21 cellular contexts compared by ENCODE assay signal in the genomic region with DNA sequence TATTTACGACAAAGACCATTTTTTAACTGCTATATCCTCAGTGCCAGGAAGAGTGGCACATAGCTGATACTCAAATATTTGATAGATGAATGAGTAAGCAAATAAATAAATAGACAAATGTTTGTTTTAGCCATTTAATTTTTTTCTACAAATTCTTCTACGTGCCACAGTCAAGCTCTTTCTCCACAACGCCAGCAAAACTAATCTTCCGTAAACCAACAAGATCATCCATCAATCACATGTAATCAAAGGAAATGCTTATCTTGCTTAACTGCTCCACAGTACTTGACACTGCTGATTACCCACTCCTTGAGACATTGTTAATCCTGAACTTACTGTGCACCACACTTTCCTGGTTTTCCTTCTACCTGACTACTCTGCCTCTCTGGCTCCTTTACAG.
A peak's percentile ranks its signal among the peaks of the same experiment; 100 is the strongest.
DNase-seq lines count a peak whose midpoint lies in the region; ATAC-seq, FAIRE-seq and TF ChIP-seq lines count a peak whose summit lies in the region.
"Had no signal": no experiment of that assay in that cellular context is flagged by ENCODE, and none has a peak within 500 bp of the region (broad histone marks: within the 10 kb centered on the region; RNA-seq: fewer than 3 reads in every experiment).

No MANE protein-coding gene starts in this region.

- TF ChIP-seq EP300 in gastroesophageal sphincter (IDR thresholded peaks at IDR 0.05) = no peak

- no peaks in the 10 kb centered on the region for H3K4me1 ChIP-seq in H9 (ENCODE audit: insufficient read depth, low read length)
- H3K4me1 ChIP-seq in endothelial cell of umbilical vein (ENCODE audit: control insufficient read depth, extremely low read depth, insufficient read depth, low read length) = no peaks in the 10 kb centered on the region
- no peaks in the 10 kb centered on the region for H3K4me1 ChIP-seq in gastroesophageal sphincter
- no peaks in the 10 kb centered on the region for H3K4me1 ChIP-seq in MM.1S (ENCODE audit: low read length)
- no peaks in the 10 kb centered on the region for H3K4me1 ChIP-seq in pancreas
- H3K4me1 ChIP-seq: BLaER1 treated with 17β-estradiol and CSF1 and Interleukin-3, amounts not matched to agents 10 nM and 100 nM had no signal

- no TSS peak for BruUV-seq in endothelial cell of umbilical vein (replicated peaks; lab: Mats Ljungman, UMichigan)

- H3K9me3 Mint-ChIP-seq in H9 = no peaks in the 10 kb centered on the region; a peak in 1 of 5 replicates

- TF ChIP-seq CTCF in H9 (conservative IDR thresholded peaks at IDR 0.05) = no peak
- no peak for TF ChIP-seq CTCF in endothelial cell of umbilical vein (IDR thresholded peaks at IDR 0.05; ENCODE audit: extremely low read depth in 1 of 2, insufficient read depth in 1 of 2, low read depth in 1 of 2, low read length in 2 of 2)
- no peak for TF ChIP-seq CTCF in gastroesophageal sphincter (IDR thresholded peaks at IDR 0.05)
- TF ChIP-seq CTCF in MM.1S (IDR thresholded peaks at IDR 0.05; ENCODE audit: low read length) = no peak
- TF ChIP-seq CTCF in pancreas (IDR thresholded peaks at IDR 0.05) = no peak

- no peaks in the 10 kb centered on the region for H3F3A ChIP-seq in MM.1S (ENCODE audit: insufficient read depth, low read length)

- H3K9ac ChIP-seq in H9 (ENCODE audit: extremely low read depth, insufficient read length, low read length) (no peak overlapping the region), endothelial cell of umbilical vein (replicated peaks; ENCODE audit: extremely low read depth, insufficient read depth, low read length) (no peak overlapping the region), MM.1S (ENCODE audit: low read length) (no peak overlapping the region)
- H3K9ac ChIP-seq: BLaER1 treated with 17β-estradiol and CSF1 and Interleukin-3, amounts not matched to agents 10 nM and 100 nM had no signal

- H4K20me1 ChIP-seq in H9 (ENCODE audit: control insufficient read depth, insufficient read depth, insufficient read length) = no peaks in the 10 kb centered on the region
- H4K20me1 ChIP-seq in endothelial cell of umbilical vein (replicated peaks; ENCODE audit: control insufficient read depth, extremely low read depth, insufficient read depth, low read length) = no peaks in the 10 kb centered on the region
- H4K20me1 ChIP-seq in MM.1S (ENCODE audit: insufficient read depth, low read length) = no peaks in the 10 kb centered on the region
- H4K20me1 ChIP-seq: BLaER1 treated with 17β-estradiol and CSF1 and Interleukin-3, amounts not matched to agents 10 nM and 100 nM had no signal

- H3K14ac ChIP-seq in H9 (ENCODE audit: insufficient read depth, low read length) = no peak overlapping the region

- H3K36me3 ChIP-seq in endothelial cell of umbilical vein (ENCODE audit: control insufficient read depth in 2 of 2, extremely low read depth in 1 of 2, insufficient read depth in 2 of 2, low read length in 2 of 2) (no peaks in the 10 kb centered on the region), gastroesophageal sphincter (no peaks in the 10 kb centered on the region), MM.1S (replicated peaks; ENCODE audit: insufficient read depth, low read length) (no peaks in the 10 kb centered on the region), pancreas (no peaks in the 10 kb centered on the region)
- H3K36me3 ChIP-seq: BLaER1 treated with 17β-estradiol and CSF1 and Interleukin-3, amounts not matched to agents 10 nM and 100 nM; SJCRH30 had no signal

- no peak overlapping the region for H4K91ac ChIP-seq in H9 (ENCODE audit: insufficient read length, low read depth, low read length)

- H3K18ac ChIP-seq in H9 (ENCODE audit: insufficient read length, low read depth, low read length) = no peak overlapping the region

- H3K56ac ChIP-seq in H9 (ENCODE audit: insufficient read length, low read depth, low read length) = no peak overlapping the region

- H2BK5ac ChIP-seq in H9 (ENCODE audit: insufficient read length, low read length) = no peak overlapping the region

- dilution Hi-C loops in endothelial cell of umbilical vein (cut with MboI; ENCODE audit: extremely low pct_ligation_motif_present, low sequenced_read_pairs) = no loop called here

- WGBS in H9 (ENCODE audit: extremely low coverage, insufficient read length, low lambda C conversion rate) = no CpG with 5 or more reads among the region's 4 CpGs
- WGBS in gastroesophageal sphincter (ENCODE audit: low coverage in 1 of 2), 2 donors = 65 to 82% methylated on average over 4 of the region's 4 CpGs
- 22 to 24% methylated on average over 4 of the region's 4 CpGs for WGBS in pancreas, 2 donors

- no peaks in the 10 kb centered on the region for H3K79me2 ChIP-seq in H9 (ENCODE audit: insufficient read depth, low read length)
- no peaks in the 10 kb centered on the region for H3K79me2 ChIP-seq in endothelial cell of umbilical vein (ENCODE audit: control insufficient read depth, insufficient read depth, low read length)
- H3K79me2 ChIP-seq in MM.1S (ENCODE audit: low read length) = no peaks in the 10 kb centered on the region

- no peak overlapping the region for H2BK20ac ChIP-seq in H9 (ENCODE audit: low read depth, low read length, poor library complexity, severe bottlenecking)

- no peaks in the 10 kb centered on the region for H3K79me1 ChIP-seq in H9 (ENCODE audit: insufficient read depth, low read depth, low read length, poor library complexity, severe bottlenecking)

- H3K4me3 ChIP-seq in endothelial cell of umbilical vein (replicated peaks in 1 of 3; ENCODE audit: insufficient read depth in 1 of 3, low read depth in 1 of 3, low read length in 3 of 3) (no peak overlapping the region), gastroesophageal sphincter (no peak overlapping the region), MM.1S (ENCODE audit: low read length) (no peak overlapping the region), pancreas (no peak overlapping the region)
- H3K4me3 ChIP-seq: BLaER1 treated with 17β-estradiol and CSF1 and Interleukin-3, amounts not matched to agents 10 nM and 100 nM; SJCRH30 had no signal

- TF ChIP-seq POLR2A in endothelial cell of umbilical vein (IDR thresholded peaks at IDR 0.05; ENCODE audit: low read depth, low read length) (no peak), gastroesophageal sphincter (IDR thresholded peaks at IDR 0.05) (no peak)

- intact Hi-C loops in endothelial cell of umbilical vein (cut with micrococcal nuclease) = no loop called here
- intact Hi-C loops in pancreas (cut with DNase I) = no loop called here

- POLR2A ChIA-PET in endothelial cell of umbilical vein (lab: Charles Lee) = no interaction called here

- H3K9me2 ChIP-seq in MM.1S (replicated peaks; ENCODE audit: insufficient read depth, low read length) = no peaks in the 10 kb centered on the region

- no peak overlapping the region for H3K4ac ChIP-seq in H9 (ENCODE audit: low read depth, low read length)

- DNase-seq in A172 (ENCODE audit: low spot score) (peak; percentile 27), H9 (no peak), NCI-H82 treated with DMSO at 0.1 percent for 48 hours (lab: John Stamatoyannopoulos, UW; ENCODE audit: unreplicated experiment) (peak; percentile 75), endothelial cell of umbilical vein (ENCODE audit: low read depth, low spot score) (peak; percentile 36), MM.1S (no peak), pancreas (no peak)
- DNase-seq: CD8-positive, alpha-beta memory T cell; DMS 273 treated with DMSO at 0.1 percent for 48 hours; EL; KG1; NCI-H1436; NCI-H2029 treated with DMSO at 0.1 percent for 48 hours; NCI-H526 treated with DMSO at 0.1 percent for 48 hours; OCI-M1; SJCRH30 had no signal

- no peak overlapping the region for H2AK5ac ChIP-seq in H9 (ENCODE audit: insufficient read length, low read length)

- CTCF ChIA-PET in endothelial cell of umbilical vein (lab: Charles Lee) = interaction anchor here (1.0 to 1.1 kb wide), 4 partner anchors 9 to 321 kb away, joined by 3 read pairs; no protein-coding TSS in a partner anchor

- H2BK15ac ChIP-seq in H9 (ENCODE audit: low read depth, low read length) = no peak overlapping the region

- H2BK120ac ChIP-seq in H9 (ENCODE audit: low read depth, low read length, poor library complexity, severe bottlenecking) = no peak overlapping the region

- ATAC-seq in gastroesophageal sphincter (no peak), pancreas (no peak), GM19035 (IDR thresholded peaks at IDR 0.05; ENCODE audit: unreplicated experiment) (no peak)

- no peaks in the 10 kb centered on the region for H3K23me2 ChIP-seq in H9 (ENCODE audit: insufficient read length, low read depth, low read length, poor library complexity, severe bottlenecking)

- H3K27ac ChIP-seq in H9 (ENCODE audit: insufficient read length, low read depth, low read length) (no peak overlapping the region), endothelial cell of umbilical vein (ENCODE audit: insufficient read depth, low read depth, low read length) (no peak overlapping the region), gastroesophageal sphincter (no peak overlapping the region), MM.1S (ENCODE audit: low read length) (no peak overlapping the region), pancreas (no peak overlapping the region)
- H3K27ac ChIP-seq: BLaER1 treated with 17β-estradiol and CSF1 and Interleukin-3, amounts not matched to agents 10 nM and 100 nM; RWPE1; SJCRH30 had no signal

- H3K27me3 ChIP-seq in H9 (ENCODE audit: insufficient read depth, low read length) (no peaks in the 10 kb centered on the region), endothelial cell of umbilical vein (ENCODE audit: control insufficient read depth in 2 of 2, insufficient read depth in 2 of 2, low read length in 2 of 2) (no peaks in the 10 kb centered on the region), gastroesophageal sphincter (no peaks in the 10 kb centered on the region), MM.1S (replicated peaks; ENCODE audit: insufficient read depth, low read length) (no peaks in the 10 kb centered on the region), pancreas (no peaks in the 10 kb centered on the region)
- H3K27me3 ChIP-seq: BLaER1 treated with 17β-estradiol and CSF1 and Interleukin-3, amounts not matched to agents 10 nM and 100 nM; SJCRH30 had no signal

- H3K4me2 ChIP-seq in H9 (ENCODE audit: insufficient read depth, insufficient read length, low read length) (no peak overlapping the region), endothelial cell of umbilical vein (ENCODE audit: insufficient read depth, low read length) (peak overlapping the region; percentile 33), MM.1S (ENCODE audit: low read depth, low read length) (no peak overlapping the region)
- H3K4me2 ChIP-seq: BLaER1 treated with 17β-estradiol and CSF1 and Interleukin-3, amounts not matched to agents 10 nM and 100 nM had no signal

- H2AFZ ChIP-seq in H9 (ENCODE audit: low read length) (no peak overlapping the region), endothelial cell of umbilical vein (ENCODE audit: low read depth, low read length) (peak overlapping the region; percentile 33), MM.1S (ENCODE audit: low read length) (no peak overlapping the region)

- H3T11ph ChIP-seq in H9 (ENCODE audit: low read length) = no peak overlapping the region

- H3K36me3 Mint-ChIP-seq in H9 (ENCODE audit: insufficient read depth in 1 of 3, low read depth in 3 of 3) = no peaks in the 10 kb centered on the region
- H3K36me3 Mint-ChIP-seq: CD8-positive, alpha-beta memory T cell had no signal

- no peak overlapping the region for H3K4me3 Mint-ChIP-seq in H9
- H3K4me3 Mint-ChIP-seq: CD8-positive, alpha-beta memory T cell had no signal

- H4K5ac ChIP-seq in H9 (ENCODE audit: insufficient read length, low read depth, low read length) = no peak overlapping the region

- H3K27me3 Mint-ChIP-seq in H9 (ENCODE audit: low read depth) = no peaks in the 10 kb centered on the region
- H3K27me3 Mint-ChIP-seq: CD8-positive, alpha-beta memory T cell had no signal

- peaks cover 3% of the 10 kb centered on the region in 2 experiments; a peak in 3 of 4 replicates for H3K4me1 Mint-ChIP-seq in H9
- H3K4me1 Mint-ChIP-seq: CD8-positive, alpha-beta memory T cell had no signal

- no peak overlapping the region for H3K23ac ChIP-seq in H9 (ENCODE audit: insufficient read length, low read depth, low read length)

- H2BK12ac ChIP-seq in H9 (ENCODE audit: insufficient read length, low read depth, low read length) = no peak overlapping the region

- no peak overlapping the region for H4K8ac ChIP-seq in H9 (replicated peaks; ENCODE audit: insufficient read length, low read depth, low read length)

- H3K9me3 ChIP-seq in H9 (ENCODE audit: control insufficient read depth, low read depth, low read length) (no peaks in the 10 kb centered on the region), endothelial cell of umbilical vein (replicated peaks; ENCODE audit: control insufficient read depth, insufficient read depth, low read length) (no peaks in the 10 kb centered on the region), gastroesophageal sphincter (no peaks in the 10 kb centered on the region), MM.1S (replicated peaks; ENCODE audit: insufficient read depth, low read length) (no peaks in the 10 kb centered on the region), pancreas (no peaks in the 10 kb centered on the region)
- H3K9me3 ChIP-seq: BLaER1 treated with 17β-estradiol and CSF1 and Interleukin-3, amounts not matched to agents 10 nM and 100 nM; SJCRH30 had no signal

- H3K9me1 ChIP-seq in endothelial cell of umbilical vein (replicated peaks; ENCODE audit: control insufficient read depth, extremely low read depth, insufficient read depth, low read length) = no peaks in the 10 kb centered on the region

- H3K27ac Mint-ChIP-seq in H9 = peak overlapping the region in 2 of 3 experiments; percentile 0 to 19; a peak in 1 of 7 replicates

- FAIRE-seq in endothelial cell of umbilical vein (lab: Jason Lieb, UNC) = no peak
- no peak for FAIRE-seq in pancreas (lab: Jason Lieb, UNC)
- FAIRE-seq: A204.1, H1 had no signal

Comparison
In these comparisons a context has a peak if more than half of its experiments do, and no peak if none do; other contexts are left out.
1. DNase-seq: peak in A172 (single experiment), NCI-H82 treated with DMSO at 0.1 percent for 48 hours (single experiment) and endothelial cell of umbilical vein (single experiment); none in H9 (single experiment), MM.1S (single experiment) and pancreas (0 of 6).